16 cellular contexts compared by ENCODE assay signal in genomic region chr10:32315426-32315825, GRCh38. TPM values are rescaled to one million over a fixed set of nuclear protein-coding genes. Genes with fewer than 3 reads are reported as not detected.
DNase-seq lines count a peak whose midpoint lies in the region; ATAC-seq lines count a peak whose summit lies in the region.
"Had no signal": no experiment of that assay in that cellular context is flagged by ENCODE, and none has a peak within 500 bp of the region (broad histone marks: within the 10 kb centered on the region; RNA-seq: fewer than 3 reads in every experiment).

No MANE protein-coding gene starts in this region.

- no peak overlapping the region for H3K9ac ChIP-seq in skeletal muscle satellite cell (ENCODE audit: low read depth, low read length)

- peak overlapping the region; percentile 37 for H3K4me3 Mint-ChIP-seq in activated naive CD4-positive, alpha-beta T cell treated with anti-CD3 and anti-CD28 coated beads, Interleukin-2, amount 50 U/mL, for 24 hours
- no peak overlapping the region for H3K4me3 Mint-ChIP-seq in IgD-negative memory B cell
- peak overlapping the region in 1 of 2 donors; percentile 15 for H3K4me3 Mint-ChIP-seq in effector memory CD8-positive, alpha-beta T cell

- peaks cover 2% of the 10 kb centered on the region for H3K36me3 ChIP-seq in skeletal muscle satellite cell (ENCODE audit: insufficient read depth, low read length)
- H3K36me3 ChIP-seq: adrenal gland, right lobe of liver had no signal

- ATAC-seq in effector memory CD8-positive, alpha-beta T cell (replicated peaks) = no peak
- no peak for ATAC-seq in GM19023 (IDR thresholded peaks at IDR 0.05; ENCODE audit: unreplicated experiment)
- ATAC-seq: left colon, right lobe of liver had no signal

- DNase-seq in activated naive CD4-positive, alpha-beta T cell treated with anti-CD3 and anti-CD28 coated beads, Interleukin-2, amount 50 U/mL, for 16 hours = no peak
- no peak for DNase-seq in effector memory CD8-positive, alpha-beta T cell
- DNase-seq in NCI-H524 (lab: John Stamatoyannopoulos, UW) (no peak), NCI-H2107 treated with DMSO at 0.1 percent for 48 hours (lab: John Stamatoyannopoulos, UW; ENCODE audit: unreplicated experiment) (no peak)
- DNase-seq: activated CD4-positive, alpha-beta T cell treated with anti-CD3 and anti-CD28 coated beads for 48 hours; adrenal gland; central memory CD4-positive, alpha-beta T cell; left colon; NCI-H2081; NCI-H526; right lobe of liver; SHP77 treated with DMSO at 0.1 percent for 48 hours had no signal

- H3K9me3 ChIP-seq in skeletal muscle satellite cell (replicated peaks; ENCODE audit: low read length) = no peaks in the 10 kb centered on the region
- H3K9me3 ChIP-seq: adrenal gland, right lobe of liver had no signal

- H3K36me3 Mint-ChIP-seq in activated naive CD4-positive, alpha-beta T cell treated with anti-CD3 and anti-CD28 coated beads, Interleukin-2, amount 50 U/mL, for 24 hours = peaks cover 6% of the 10 kb centered on the region
- H3K36me3 Mint-ChIP-seq in IgD-negative memory B cell = peaks cover 2% of the 10 kb centered on the region
- H3K36me3 Mint-ChIP-seq in effector memory CD8-positive, alpha-beta T cell (ENCODE audit: insufficient read depth) = peaks cover 30% of the 10 kb centered on the region

- H3K9me3 Mint-ChIP-seq in activated naive CD4-positive, alpha-beta T cell treated with anti-CD3 and anti-CD28 coated beads, Interleukin-2, amount 50 U/mL, for 24 hours = no peaks in the 10 kb centered on the region
- H3K9me3 Mint-ChIP-seq in IgD-negative memory B cell = no peaks in the 10 kb centered on the region
- no peaks in the 10 kb centered on the region for H3K9me3 Mint-ChIP-seq in effector memory CD8-positive, alpha-beta T cell

- no peak overlapping the region for H3K4me3 ChIP-seq in skeletal muscle satellite cell (ENCODE audit: low read length)
- H3K4me3 ChIP-seq: adrenal gland, right lobe of liver had no signal

- no peaks in the 10 kb centered on the region for H3K27me3 ChIP-seq in skeletal muscle satellite cell (ENCODE audit: control insufficient read depth, insufficient read depth, low read length)
- H3K27me3 ChIP-seq: adrenal gland, right lobe of liver had no signal

- peak overlapping the region; percentile 52 for H3K27ac Mint-ChIP-seq in activated naive CD4-positive, alpha-beta T cell treated with anti-CD3 and anti-CD28 coated beads, Interleukin-2, amount 50 U/mL, for 24 hours
- peak overlapping the region in 2 of 3 donors; percentile 6 to 9 for H3K27ac Mint-ChIP-seq in IgD-negative memory B cell
- peak overlapping the region; percentile 0 to 72 for H3K27ac Mint-ChIP-seq in effector memory CD8-positive, alpha-beta T cell

- peaks cover 30% of the 10 kb centered on the region for H3K4me1 ChIP-seq in skeletal muscle satellite cell (ENCODE audit: control insufficient read depth, insufficient read depth, low read length)

- peaks cover 83% of the 10 kb centered on the region for H3K4me1 Mint-ChIP-seq in activated naive CD4-positive, alpha-beta T cell treated with anti-CD3 and anti-CD28 coated beads, Interleukin-2, amount 50 U/mL, for 24 hours
- H3K4me1 Mint-ChIP-seq in IgD-negative memory B cell = peaks cover 51 to 65% (median 52%) of the 10 kb centered on the region in 3 donors
- H3K4me1 Mint-ChIP-seq in effector memory CD8-positive, alpha-beta T cell (ENCODE audit: low read depth in 2 of 2) = peaks cover 49 to 75% of the 10 kb centered on the region in 2 donors

- H3K4me2 ChIP-seq in skeletal muscle satellite cell (ENCODE audit: low read length) = peak overlapping the region; percentile 45

- H3K27me3 Mint-ChIP-seq in activated naive CD4-positive, alpha-beta T cell treated with anti-CD3 and anti-CD28 coated beads, Interleukin-2, amount 50 U/mL, for 24 hours = no peaks in the 10 kb centered on the region
- H3K27me3 Mint-ChIP-seq in IgD-negative memory B cell = no peaks in the 10 kb centered on the region
- H3K27me3 Mint-ChIP-seq in effector memory CD8-positive, alpha-beta T cell = no peaks in the 10 kb centered on the region

RNA-seq across cellular contexts. Expression of gene EPC1, which starts 31.5 kb away (rescaled TPM):
- 78.9 TPM for polyA plus RNA-seq in IgD-negative memory B cell
- 16.8 and 18.3 TPM in 2 replicates for total RNA-seq in skeletal muscle satellite cell (2012; rRNA removed)
